9 cellular contexts compared by ENCODE assay signal in genomic region chr3:116000315-116000714, GRCh38.
A peak's percentile ranks its signal among the peaks of the same experiment; 100 is the strongest.
DNase-seq lines count a peak whose midpoint lies in the region; ATAC-seq and TF ChIP-seq lines count a peak whose summit lies in the region.
"Had no signal": no experiment of that assay in that cellular context is flagged by ENCODE, and none has a peak within 500 bp of the region (broad histone marks: within the 10 kb centered on the region; RNA-seq: fewer than 3 reads in every experiment).

No MANE protein-coding gene starts in this region.

- no peaks in the 10 kb centered on the region for H3K4me1 ChIP-seq in transverse colon
- H3K4me1 ChIP-seq in tibial artery: no peaks in the 10 kb centered on the region

- WGBS in transverse colon (ENCODE audit: low coverage in 1 of 2), 2 donors: 38 to 40% methylated on average over 1 to 3 of the region's 3 CpGs

- H3K9me3 ChIP-seq in transverse colon (no peaks in the 10 kb centered on the region), tibial artery (no peaks in the 10 kb centered on the region)

- H3K4me3 ChIP-seq in cardiac fibroblast (replicated peaks in 1 of 2; ENCODE audit: low read depth in 2 of 2, low read length in 2 of 2) (no peak overlapping the region), transverse colon (no peak overlapping the region), tibial artery (no peak overlapping the region)

- no peak overlapping the region for H3K27ac ChIP-seq in transverse colon
- H3K27ac ChIP-seq in tibial artery: no peak overlapping the region

- in situ Hi-C loops in transverse colon (cut with MboI; ENCODE audit: low pct_ligation_motif_present in 1 of 4, low pct_unique_long_range_greater_than_20kb in 1 of 4, low sequenced_read_pairs in 3 of 4): no loop called here

- TF ChIP-seq CTCF in AG09319 (IDR thresholded peaks at IDR 0.05; ENCODE audit: low read depth, low read length): no peak
- TF ChIP-seq CTCF in cardiac fibroblast (IDR thresholded peaks at IDR 0.05; ENCODE audit: low read depth, low read length): no peak
- TF ChIP-seq CTCF in transverse colon (IDR thresholded peaks at IDR 0.05): no peak
- TF ChIP-seq CTCF in tibial artery (IDR thresholded peaks at IDR 0.05): no peak

- H3K27me3 ChIP-seq in transverse colon: no peaks in the 10 kb centered on the region
- H3K27me3 ChIP-seq in tibial artery: no peaks in the 10 kb centered on the region

- ATAC-seq in GM19467 (IDR thresholded peaks at IDR 0.05; ENCODE audit: unreplicated experiment) (peak; percentile 57), HG03460 (IDR thresholded peaks at IDR 0.05; ENCODE audit: unreplicated experiment) (peak; percentile 71)

- peak; percentile 23 for DNase-seq in AG09319 (ENCODE audit: extremely low read depth, low read depth)
- peak; percentile 77 to 97 for DNase-seq in cardiac fibroblast (ENCODE audit: low read depth in 2 of 2)
- no peak for DNase-seq in transverse colon
- no peak for DNase-seq in AML-193 (lab: John Stamatoyannopoulos, UW)
- no peak for DNase-seq in tibial artery
- no peak for DNase-seq in HUDEP-2 (lab: John Stamatoyannopoulos, UW; ENCODE audit: unreplicated experiment in 76 of 76)
- DNase-seq: activated naive CD8-positive, alpha-beta T cell treated with anti-CD3 and anti-CD28 coated beads, Interleukin-2, amount 10 ng/mL, durations not matched to agents 7 days and 5 days had no signal

- TF ChIP-seq POLR2A in transverse colon (IDR thresholded peaks at IDR 0.05): no peak

- H3K36me3 ChIP-seq in transverse colon: no peaks in the 10 kb centered on the region
- no peaks in the 10 kb centered on the region for H3K36me3 ChIP-seq in tibial artery

- no peak for TF ChIP-seq EP300 in transverse colon (IDR thresholded peaks at IDR 0.05; ENCODE audit: low read depth)

- intact Hi-C loops in transverse colon (cut with DNase I; ENCODE audit: low total_unique reads): no loop called here
- intact Hi-C loops in tibial artery (cut with DNase I; ENCODE audit: low total_unique reads): no loop called here

Comparison
In these comparisons a context has a peak if more than half of its experiments do, and no peak if none do; other contexts are left out.
1. DNase-seq: peak in AG09319 (single experiment) and cardiac fibroblast (2 of 2); none in transverse colon (single experiment), AML-193 (0 of 2), tibial artery (0 of 2) and HUDEP-2 (0 of 76).